ENCODE assay signal across 1 cellular context in genomic region chr13:99218545-99218944, GRCh38.
TF ChIP-seq lines count a peak whose summit lies in the region.

No MANE protein-coding gene starts in this region.

TF ChIP-seq in WTC11, 78 proteins besides CTCF, POLR2A, EP300 and RAD21 (continued from another document):
- TF ChIP-seq ZNF281 (CRISPR knock-in tag; IDR thresholded peaks at IDR 0.05) (no peak), JUN (CRISPR knock-in tag; IDR thresholded peaks at IDR 0.05) (no peak), FOXJ3 (CRISPR knock-in tag; IDR thresholded peaks at IDR 0.05; ENCODE audit: borderline replicate concordance) (no peak), TEAD1 (CRISPR knock-in tag; IDR thresholded peaks at IDR 0.05) (no peak), USF2 (CRISPR knock-in tag; IDR thresholded peaks at IDR 0.05) (no peak)
